ENCODE assay signal across 1 cellular context in the genomic region with DNA sequence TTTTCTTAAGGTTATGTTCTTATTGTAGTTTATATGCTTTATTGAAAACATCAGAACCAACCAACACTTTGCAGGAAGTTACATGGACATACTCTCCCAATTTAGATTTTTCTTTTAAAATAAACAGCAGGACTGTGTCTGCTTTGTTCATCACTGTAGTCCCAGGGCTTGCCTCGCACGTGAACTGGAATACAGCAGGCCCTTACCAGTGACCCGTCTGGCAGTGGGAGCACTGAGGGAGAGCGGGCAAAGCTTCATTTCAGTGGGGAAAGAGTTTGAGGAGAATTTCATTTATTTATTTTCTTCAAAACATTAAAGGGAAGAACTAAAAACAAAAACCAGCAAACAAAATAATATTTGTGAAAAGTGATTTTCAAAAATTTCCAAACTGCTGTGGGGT.
TF ChIP-seq lines count a peak whose summit lies in the region.

No MANE protein-coding gene starts in this region.

TF ChIP-seq in GM23338, 12 proteins besides CTCF, POLR2A, EP300 and RAD21 (continued from another document):
- TF ChIP-seq, protein P1, sequence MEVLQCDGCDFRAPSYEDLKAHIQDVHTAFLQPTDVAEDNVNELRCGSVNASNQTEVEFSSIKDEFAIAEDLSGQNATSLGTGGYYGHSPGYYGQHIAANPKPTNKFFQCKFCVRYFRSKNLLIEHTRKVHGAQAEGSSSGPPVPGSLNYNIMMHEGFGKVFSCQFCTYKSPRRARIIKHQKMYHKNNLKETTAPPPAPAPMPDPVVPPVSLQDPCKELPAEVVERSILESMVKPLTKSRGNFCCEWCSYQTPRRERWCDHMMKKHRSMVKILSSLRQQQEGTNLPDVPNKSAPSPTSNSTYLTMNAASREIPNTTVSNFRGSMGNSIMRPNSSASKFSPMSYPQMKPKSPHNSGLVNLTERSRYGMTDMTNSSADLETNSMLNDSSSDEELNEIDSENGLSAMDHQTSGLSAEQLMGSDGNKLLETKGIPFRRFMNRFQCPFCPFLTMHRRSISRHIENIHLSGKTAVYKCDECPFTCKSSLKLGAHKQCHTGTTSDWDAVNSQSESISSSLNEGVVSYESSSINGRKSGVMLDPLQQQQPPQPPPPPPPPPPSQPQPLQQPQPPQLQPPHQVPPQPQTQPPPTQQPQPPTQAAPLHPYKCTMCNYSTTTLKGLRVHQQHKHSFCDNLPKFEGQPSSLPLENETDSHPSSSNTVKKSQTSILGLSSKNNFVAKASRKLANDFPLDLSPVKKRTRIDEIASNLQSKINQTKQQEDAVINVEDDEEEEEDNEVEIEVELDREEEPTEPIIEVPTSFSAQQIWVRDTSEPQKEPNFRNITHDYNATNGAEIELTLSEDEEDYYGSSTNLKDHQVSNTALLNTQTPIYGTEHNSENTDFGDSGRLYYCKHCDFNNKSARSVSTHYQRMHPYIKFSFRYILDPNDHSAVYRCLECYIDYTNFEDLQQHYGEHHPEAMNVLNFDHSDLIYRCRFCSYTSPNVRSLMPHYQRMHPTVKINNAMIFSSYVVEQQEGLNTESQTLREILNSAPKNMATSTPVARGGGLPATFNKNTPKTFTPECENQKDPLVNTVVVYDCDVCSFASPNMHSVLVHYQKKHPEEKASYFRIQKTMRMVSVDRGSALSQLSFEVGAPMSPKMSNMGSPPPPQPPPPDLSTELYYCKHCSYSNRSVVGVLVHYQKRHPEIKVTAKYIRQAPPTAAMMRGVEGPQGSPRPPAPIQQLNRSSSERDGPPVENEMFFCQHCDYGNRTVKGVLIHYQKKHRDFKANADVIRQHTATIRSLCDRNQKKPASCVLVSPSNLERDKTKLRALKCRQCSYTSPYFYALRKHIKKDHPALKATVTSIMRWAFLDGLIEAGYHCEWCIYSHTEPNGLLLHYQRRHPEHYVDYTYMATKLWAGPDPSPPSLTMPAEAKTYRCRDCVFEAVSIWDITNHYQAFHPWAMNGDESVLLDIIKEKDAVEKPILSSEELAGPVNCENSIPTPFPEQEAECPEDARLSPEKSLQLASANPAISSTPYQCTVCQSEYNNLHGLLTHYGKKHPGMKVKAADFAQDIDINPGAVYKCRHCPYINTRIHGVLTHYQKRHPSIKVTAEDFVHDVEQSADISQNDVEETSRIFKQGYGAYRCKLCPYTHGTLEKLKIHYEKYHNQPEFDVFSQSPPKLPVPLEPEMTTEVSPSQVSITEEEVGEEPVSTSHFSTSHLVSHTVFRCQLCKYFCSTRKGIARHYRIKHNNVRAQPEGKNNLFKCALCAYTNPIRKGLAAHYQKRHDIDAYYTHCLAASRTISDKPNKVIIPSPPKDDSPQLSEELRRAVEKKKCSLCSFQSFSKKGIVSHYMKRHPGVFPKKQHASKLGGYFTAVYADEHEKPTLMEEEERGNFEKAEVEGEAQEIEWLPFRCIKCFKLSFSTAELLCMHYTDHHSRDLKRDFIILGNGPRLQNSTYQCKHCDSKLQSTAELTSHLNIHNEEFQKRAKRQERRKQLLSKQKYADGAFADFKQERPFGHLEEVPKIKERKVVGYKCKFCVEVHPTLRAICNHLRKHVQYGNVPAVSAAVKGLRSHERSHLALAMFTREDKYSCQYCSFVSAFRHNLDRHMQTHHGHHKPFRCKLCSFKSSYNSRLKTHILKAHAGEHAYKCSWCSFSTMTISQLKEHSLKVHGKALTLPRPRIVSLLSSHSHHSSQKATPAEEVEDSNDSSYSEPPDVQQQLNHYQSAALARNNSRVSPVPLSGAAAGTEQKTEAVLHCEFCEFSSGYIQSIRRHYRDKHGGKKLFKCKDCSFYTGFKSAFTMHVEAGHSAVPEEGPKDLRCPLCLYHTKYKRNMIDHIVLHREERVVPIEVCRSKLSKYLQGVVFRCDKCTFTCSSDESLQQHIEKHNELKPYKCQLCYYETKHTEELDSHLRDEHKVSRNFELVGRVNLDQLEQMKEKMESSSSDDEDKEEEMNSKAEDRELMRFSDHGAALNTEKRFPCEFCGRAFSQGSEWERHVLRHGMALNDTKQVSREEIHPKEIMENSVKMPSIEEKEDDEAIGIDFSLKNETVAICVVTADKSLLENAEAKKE (CRISPR knock-in tag; IDR thresholded peaks at IDR 0.05) = no peak
- no peak for TF ChIP-seq EZH2 (IDR thresholded peaks at IDR 0.05; ENCODE audit: low read depth, unreplicated experiment)
- no peak for TF ChIP-seq POLR2AphosphoS5 (IDR thresholded peaks at IDR 0.05; ENCODE audit: low read depth)
- TF ChIP-seq NANOG (IDR thresholded peaks at IDR 0.05; ENCODE audit: borderline replicate concordance) = no peak
- no peak for TF ChIP-seq ZNF114 (CRISPR knock-in tag; IDR thresholded peaks at IDR 0.05)
- TF ChIP-seq, protein P2, sequence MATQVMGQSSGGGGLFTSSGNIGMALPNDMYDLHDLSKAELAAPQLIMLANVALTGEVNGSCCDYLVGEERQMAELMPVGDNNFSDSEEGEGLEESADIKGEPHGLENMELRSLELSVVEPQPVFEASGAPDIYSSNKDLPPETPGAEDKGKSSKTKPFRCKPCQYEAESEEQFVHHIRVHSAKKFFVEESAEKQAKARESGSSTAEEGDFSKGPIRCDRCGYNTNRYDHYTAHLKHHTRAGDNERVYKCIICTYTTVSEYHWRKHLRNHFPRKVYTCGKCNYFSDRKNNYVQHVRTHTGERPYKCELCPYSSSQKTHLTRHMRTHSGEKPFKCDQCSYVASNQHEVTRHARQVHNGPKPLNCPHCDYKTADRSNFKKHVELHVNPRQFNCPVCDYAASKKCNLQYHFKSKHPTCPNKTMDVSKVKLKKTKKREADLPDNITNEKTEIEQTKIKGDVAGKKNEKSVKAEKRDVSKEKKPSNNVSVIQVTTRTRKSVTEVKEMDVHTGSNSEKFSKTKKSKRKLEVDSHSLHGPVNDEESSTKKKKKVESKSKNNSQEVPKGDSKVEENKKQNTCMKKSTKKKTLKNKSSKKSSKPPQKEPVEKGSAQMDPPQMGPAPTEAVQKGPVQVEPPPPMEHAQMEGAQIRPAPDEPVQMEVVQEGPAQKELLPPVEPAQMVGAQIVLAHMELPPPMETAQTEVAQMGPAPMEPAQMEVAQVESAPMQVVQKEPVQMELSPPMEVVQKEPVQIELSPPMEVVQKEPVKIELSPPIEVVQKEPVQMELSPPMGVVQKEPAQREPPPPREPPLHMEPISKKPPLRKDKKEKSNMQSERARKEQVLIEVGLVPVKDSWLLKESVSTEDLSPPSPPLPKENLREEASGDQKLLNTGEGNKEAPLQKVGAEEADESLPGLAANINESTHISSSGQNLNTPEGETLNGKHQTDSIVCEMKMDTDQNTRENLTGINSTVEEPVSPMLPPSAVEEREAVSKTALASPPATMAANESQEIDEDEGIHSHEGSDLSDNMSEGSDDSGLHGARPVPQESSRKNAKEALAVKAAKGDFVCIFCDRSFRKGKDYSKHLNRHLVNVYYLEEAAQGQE (IDR thresholded peaks at IDR 0.05; ENCODE audit: unreplicated experiment) = no peak
- TF ChIP-seq CREB1 (CRISPR knock-in tag; IDR thresholded peaks at IDR 0.05; ENCODE audit: low read depth) = no peak
- TF ChIP-seq JUNB (IDR thresholded peaks at IDR 0.05; ENCODE audit: unreplicated experiment) = no peak
- TF ChIP-seq, protein P3, sequence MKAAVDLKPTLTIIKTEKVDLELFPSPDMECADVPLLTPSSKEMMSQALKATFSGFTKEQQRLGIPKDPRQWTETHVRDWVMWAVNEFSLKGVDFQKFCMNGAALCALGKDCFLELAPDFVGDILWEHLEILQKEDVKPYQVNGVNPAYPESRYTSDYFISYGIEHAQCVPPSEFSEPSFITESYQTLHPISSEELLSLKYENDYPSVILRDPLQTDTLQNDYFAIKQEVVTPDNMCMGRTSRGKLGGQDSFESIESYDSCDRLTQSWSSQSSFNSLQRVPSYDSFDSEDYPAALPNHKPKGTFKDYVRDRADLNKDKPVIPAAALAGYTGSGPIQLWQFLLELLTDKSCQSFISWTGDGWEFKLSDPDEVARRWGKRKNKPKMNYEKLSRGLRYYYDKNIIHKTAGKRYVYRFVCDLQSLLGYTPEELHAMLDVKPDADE (IDR thresholded peaks at IDR 0.05) = no peak
